Comparison of ENCODE assay signal across 35 cellular contexts in the genomic region with DNA sequence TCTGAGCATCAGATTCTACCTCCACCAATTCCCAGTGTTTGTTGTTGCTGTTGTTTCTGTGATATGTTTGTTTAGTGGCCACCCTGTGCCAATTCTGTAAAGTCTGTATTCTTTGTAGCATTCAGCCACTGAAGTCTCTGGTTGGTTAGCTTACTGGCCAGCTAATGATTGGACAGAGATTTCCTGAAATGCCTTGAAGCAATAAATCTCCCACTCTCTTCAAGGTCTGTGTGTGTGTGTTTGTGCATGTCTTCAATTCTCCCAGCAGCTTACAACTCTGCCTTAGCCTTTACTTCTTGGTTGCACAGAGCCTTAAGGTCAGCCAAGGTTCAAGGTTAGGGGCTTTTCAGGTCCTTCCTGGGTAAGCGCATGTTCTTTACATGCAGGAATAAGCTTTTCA. TPM values are rescaled to one million over a fixed set of nuclear protein-coding genes. Genes with fewer than 3 reads are reported as not detected.
"Had no signal": no experiment of that assay in that cellular context is flagged by ENCODE, and none has a peak within 500 bp of the region (broad histone marks: within the 10 kb centered on the region; RNA-seq: fewer than 3 reads in every experiment).

No MANE protein-coding gene starts in this region.

- H3K27ac ChIP-seq: body of pancreas, breast epithelium, Peyer's patch, VCaP had no signal

- H3K27me3 ChIP-seq: body of pancreas, breast epithelium, MG63, Peyer's patch had no signal

- H3K4me3 ChIP-seq: body of pancreas, breast epithelium, MG63, Peyer's patch had no signal

- H3K9me3 ChIP-seq: body of pancreas, breast epithelium, MG63, Peyer's patch had no signal

- DNase-seq: activated B cell treated with CpG ODN at 0.5 μM for 24 hours; activated CD4-positive, alpha-beta T cell treated with anti-CD3 and anti-CD28 coated beads for 1 hour; activated CD4-positive, alpha-beta T cell treated with anti-CD3 and anti-CD28 coated beads, Interleukin-2, amount 10 ng/mL, durations not matched to agents 7 days and 5 days; activated CD4-positive, alpha-beta T cell treated with anti-CD3 and anti-CD28 coated beads, Interleukin-2, amount 50 U/mL, for 48 hours; activated CD8-positive, alpha-beta T cell treated with anti-CD3 and anti-CD28 coated beads, Interleukin-2, amount 10 ng/mL, durations not matched to agents 7 days and 5 days; activated gamma-delta T cell; activated naive CD4-positive, alpha-beta T cell treated with Interleukin-2 at 50 U/mL for 16 hours; activated naive CD8-positive, alpha-beta T cell treated with anti-CD3 and anti-CD28 coated beads, Interleukin-2, amount 10 ng/mL, durations not matched to agents 7 days and 5 days; activated T-cell treated with anti-CD3 and anti-CD28 coated beads, Interleukin-2, amount 50 U/mL, for 24 hours; body of pancreas; Kasumi-1; KG1; MG63; MV-4-11; NCI-H1092; NCI-H146; NCI-H187; NCI-H2029 treated with DMSO at 0.1 percent for 48 hours; NCI-H2107; NCI-H2171; NCI-H510A; NCI-H526; NCI-H748 treated with DMSO at 0.1 percent for 48 hours; NK-92 treated with Interleukin-12 subunit alpha and Interleukin-12 subunit beta, amount 100 ng/mL, for 24 hours; PC-3; RPMI8226; SHP77 treated with DMSO at 0.1 percent for 48 hours; SW 1271; T-helper 1 cell; T-helper 2 cell; T-helper 9 cell had no signal

- H3K36me3 ChIP-seq: breast epithelium, MG63 had no signal

- H3K4me1 ChIP-seq: body of pancreas, breast epithelium had no signal

RNA-seq across cellular contexts. Expression of gene SLC5A10, which starts 55.8 kb away (rescaled TPM):
- total RNA-seq: activated B cell treated with CpG ODN at 0.5 μM for 24 hours; activated CD4-positive, alpha-beta T cell treated with anti-CD3 and anti-CD28 coated beads, Interleukin-2, amount 10 ng/mL, durations not matched to agents 7 days and 5 days; activated CD8-positive, alpha-beta T cell treated with anti-CD3 and anti-CD28 coated beads, Interleukin-2, amount 10 ng/mL, durations not matched to agents 7 days and 5 days; activated naive CD8-positive, alpha-beta T cell treated with anti-CD3 and anti-CD28 coated beads, Interleukin-2, amount 10 ng/mL, durations not matched to agents 7 days and 5 days; activated T-helper 2 cell treated with anti-CD3 and anti-CD28 coated beads, Interferon-gamma antibody, Interleukin-2, Interleukin-4, amounts not matched to agents 10 μg/mL and 5 μg/mL and 100 μg/mL, durations not matched to agents 14 hours and 24 hours and 36 hours; body of pancreas; PC-3; Peyer's patch had no signal
